Comparison of ENCODE assay signal across 8 cellular contexts in the genomic region with DNA sequence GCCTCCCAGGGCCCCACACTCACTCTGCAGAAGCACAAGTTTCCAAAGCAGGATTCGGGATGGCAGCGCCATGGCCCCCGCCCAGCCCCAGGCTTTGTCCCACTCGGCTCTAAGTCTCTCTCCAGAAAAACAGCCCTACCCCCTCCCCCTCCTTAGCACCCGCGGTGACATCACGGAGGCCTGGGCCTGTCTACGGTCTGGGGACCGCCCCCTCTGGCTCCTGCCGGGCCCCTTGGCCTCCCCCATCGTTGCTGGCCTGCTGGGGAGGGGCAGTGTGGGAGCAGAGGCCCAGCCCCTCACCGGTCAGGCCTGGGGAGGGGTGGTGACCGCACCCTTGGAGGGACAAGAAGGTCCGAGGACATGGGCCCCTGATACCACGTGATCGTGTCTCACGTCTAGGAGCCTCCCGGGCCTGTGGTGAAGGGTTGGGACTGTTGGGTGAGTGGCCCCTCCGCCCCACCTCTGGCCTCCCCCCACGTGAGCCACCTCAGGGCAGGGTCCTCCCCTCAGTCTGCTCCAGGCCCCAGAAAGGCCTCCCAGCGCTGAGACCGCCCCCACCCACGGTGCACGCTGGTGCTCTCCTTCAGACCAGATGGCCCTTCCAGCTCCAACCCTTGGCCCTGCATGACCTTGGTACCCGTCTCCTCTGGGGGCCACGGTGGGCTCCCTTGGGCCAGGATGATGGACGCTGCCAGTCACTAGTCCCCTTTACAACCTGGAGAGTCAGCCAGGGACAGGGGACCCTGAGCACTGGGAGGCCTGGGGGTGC. TPM values are rescaled to one million over a fixed set of nuclear protein-coding genes. Genes with fewer than 3 reads are reported as not detected.
DNase-seq lines count a peak whose midpoint lies in the region; ATAC-seq, FAIRE-seq and TF ChIP-seq lines count a peak whose summit lies in the region.

Gene MXRA8, minus strand, starts transcription at position 123 of the 769 bp plus-strand sequence. Its CDS starts 51 bp downstream, at position 72.

- H3K9ac ChIP-seq in GM12878 (ENCODE audit: control insufficient read depth, insufficient read depth, low read length), result no peak within 1 kb of the TSS

- no TSS peak for BruUV-seq in GM12878 (replicated peaks; lab: Mats Ljungman, UMichigan)

- H3K79me2 ChIP-seq in GM12878 (ENCODE audit: control insufficient read depth, insufficient read depth, low read length), result no peaks in the 10 kb centered on the region

- intact Hi-C loops in GM12878 (cut with micrococcal nuclease; ENCODE audit: unreplicated experiment), result no loop called here

- ATAC-seq in GM12878, result peak; percentile 44
- no peak for ATAC-seq in GM21619 (IDR thresholded peaks at IDR 0.05; ENCODE audit: unreplicated experiment)
- ATAC-seq in GM21529 (IDR thresholded peaks at IDR 0.05; ENCODE audit: unreplicated experiment), result no peak

- POLR2A ChIA-PET in GM12878 (lab: Charles Lee), result no interaction called here

- H3K4me3 Mint-ChIP-seq in stimulated activated naive CD8-positive, alpha-beta T cell treated with anti-CD3 and anti-CD28 coated beads, Interleukin-15, Interleukin-2, amounts not matched to agents 100 ng/mL and 50 ng/mL, for 24 hours, result no peak within 1 kb of the TSS

- TF ChIP-seq EP300 in GM12878 (IDR thresholded peaks at IDR 0.05; ENCODE audit: borderline replicate concordance in 1 of 2, control insufficient read depth in 1 of 2, low read depth in 2 of 2, low read length in 2 of 2), result no peak

- SMC1A ChIA-PET in GM12878 (lab: Charles Lee; ENCODE audit: uncharacterized antibody, unreplicated experiment), result no interaction called here

- no peaks in the 10 kb centered on the region for H3K9me3 Mint-ChIP-seq in stimulated activated naive CD8-positive, alpha-beta T cell treated with anti-CD3 and anti-CD28 coated beads, Interleukin-15, Interleukin-2, amounts not matched to agents 100 ng/mL and 50 ng/mL, for 24 hours

- H3K36me3 ChIP-seq in GM12878 (ENCODE audit: control insufficient read depth in 2 of 2, insufficient read depth in 2 of 2, low read length in 1 of 2), result no peaks in the 10 kb centered on the region

- peak within 1 kb of the TSS; percentile 33; the same call in 1 of the 2 replicates for H3K4me2 ChIP-seq in GM12878 (ENCODE audit: control insufficient read depth, insufficient read depth)

- H3K4me3 ChIP-seq in GM12878, result no peak within 1 kb of the TSS

- H3K36me3 Mint-ChIP-seq in stimulated activated naive CD8-positive, alpha-beta T cell treated with anti-CD3 and anti-CD28 coated beads, Interleukin-15, Interleukin-2, amounts not matched to agents 100 ng/mL and 50 ng/mL, for 24 hours (ENCODE audit: low read depth), result no peaks in the 10 kb centered on the region

- DNase-seq in HTR-8/SVneo (ENCODE audit: insufficient read length, low spot score) (peak; percentile 53), GM12878 (ENCODE audit: low read depth, low spot score) (no peak), kidney glomerular epithelial cell (lab: John Stamatoyannopoulos, UW) (peak; percentile 53), DMS53 treated with DMSO at 0.1 percent for 48 hours (lab: John Stamatoyannopoulos, UW; ENCODE audit: unreplicated experiment) (no peak), globus pallidus (ENCODE audit: low spot score) (no peak)

- TF ChIP-seq POLR2A in GM12878 (IDR thresholded peaks at IDR 0.05; ENCODE audit: low read depth, low read length), result no peak

- H3K27me3 ChIP-seq in GM12878 (replicated peaks in 1 of 2; ENCODE audit: control insufficient read depth in 2 of 2, insufficient read depth in 2 of 2, low read length in 1 of 2), result peaks cover 0 to 1% of the 10 kb centered on the region in 2 experiments; a peak in 2 of 4 replicates

- H4K20me1 ChIP-seq in GM12878 (ENCODE audit: control insufficient read depth, insufficient read depth), result no peaks in the 10 kb centered on the region

- peaks cover 14% of the 10 kb centered on the region for H3K4me1 Mint-ChIP-seq in stimulated activated naive CD8-positive, alpha-beta T cell treated with anti-CD3 and anti-CD28 coated beads, Interleukin-15, Interleukin-2, amounts not matched to agents 100 ng/mL and 50 ng/mL, for 24 hours (ENCODE audit: low read depth)

- TF ChIP-seq CTCF in GM12878 (IDR thresholded peaks at IDR 0.05 in 2 of 3, conservative IDR thresholded peaks at IDR 0.05 in 1 of 3; ENCODE audit: control insufficient read depth in 2 of 3, extremely low read depth in 1 of 3, insufficient read depth in 1 of 3, low read depth in 3 of 3, low read length in 3 of 3), result no peak

- in situ Hi-C loops in GM12878 (cut with MboI), result no loop called here

- peak within 1 kb of the TSS; percentile 16 for H3K27ac Mint-ChIP-seq in stimulated activated naive CD8-positive, alpha-beta T cell treated with anti-CD3 and anti-CD28 coated beads, Interleukin-15, Interleukin-2, amounts not matched to agents 100 ng/mL and 50 ng/mL, for 24 hours

- H3K27me3 Mint-ChIP-seq in stimulated activated naive CD8-positive, alpha-beta T cell treated with anti-CD3 and anti-CD28 coated beads, Interleukin-15, Interleukin-2, amounts not matched to agents 100 ng/mL and 50 ng/mL, for 24 hours, result peaks cover 11% of the 10 kb centered on the region

- H3K27ac ChIP-seq in GM12878 (ENCODE audit: control insufficient read depth, insufficient read depth), result no peak within 1 kb of the TSS

- RAD21 ChIA-PET in GM12878 (lab: Charles Lee; ENCODE audit: unreplicated experiment), result no interaction called here

- H3K9me3 ChIP-seq in GM12878 (replicated peaks; ENCODE audit: control insufficient read depth, insufficient read depth, low read length), result no peaks in the 10 kb centered on the region

- CTCF ChIA-PET in GM12878 (lab: Yijun Ruan, JAX), result interaction anchor here (1.7 kb wide), 1 partner anchor 13 kb away, joined by 8 read pairs; no protein-coding TSS in a partner anchor

- peak; percentile 76 for FAIRE-seq in HTR-8/SVneo (lab: Jason Lieb, UNC)
- no peak for FAIRE-seq in GM12878 (lab: Jason Lieb, UNC)

- no peak for TF ChIP-seq RAD21 in GM12878 (IDR thresholded peaks at IDR 0.05; ENCODE audit: insufficient read depth, low read depth, low read length)

- H2AFZ ChIP-seq in GM12878 (ENCODE audit: control insufficient read depth, low read depth, low read length), result no peak within 1 kb of the TSS

- 10% methylated on average over 27 of the region's 27 CpGs for WGBS in GM12878 (ENCODE audit: insufficient coverage, insufficient replicate concordance, low lambda C conversion rate, missing lambda C conversion rate)

- peaks cover 5% of the 10 kb centered on the region for H3K4me1 ChIP-seq in GM12878 (ENCODE audit: control insufficient read depth, insufficient read depth, low read length)

TF ChIP-seq in GM12878, 131 proteins besides CTCF, POLR2A, EP300 and RAD21:
- TF ChIP-seq RELA (IDR thresholded peaks at IDR 0.05; ENCODE audit: borderline replicate concordance, partially characterized antibody) (no peak), RBBP5 (conservative IDR thresholded peaks at IDR 0.05) (no peak), MAX (IDR thresholded peaks at IDR 0.05; ENCODE audit: low read depth, low read length) (no peak)
- TF ChIP-seq, protein P1, sequence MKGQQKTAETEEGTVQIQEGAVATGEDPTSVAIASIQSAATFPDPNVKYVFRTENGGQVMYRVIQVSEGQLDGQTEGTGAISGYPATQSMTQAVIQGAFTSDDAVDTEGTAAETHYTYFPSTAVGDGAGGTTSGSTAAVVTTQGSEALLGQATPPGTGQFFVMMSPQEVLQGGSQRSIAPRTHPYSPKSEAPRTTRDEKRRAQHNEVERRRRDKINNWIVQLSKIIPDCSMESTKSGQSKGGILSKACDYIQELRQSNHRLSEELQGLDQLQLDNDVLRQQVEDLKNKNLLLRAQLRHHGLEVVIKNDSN (IDR thresholded peaks at IDR 0.05; ENCODE audit: borderline replicate concordance, extremely low read length, insufficient read depth, low read depth, low read length), result peak; percentile 20

RNA-seq across cellular contexts. Expression of gene MXRA8, which starts in this region (rescaled TPM):
- 0.88 and 1.5 TPM in 2 replicates for total RNA-seq in GM12878 (2013; cell fraction: nucleolus; rRNA removed)
- total RNA-seq in GM12878 (2014; rRNA removed) (not detected in 2 replicates), GM12878 (2014; rRNA removed; fragmentation: Illumina TruSeq; extraction: Trizol) (not detected in 2 replicates), GM12878 (2021) (0.29 and 0.54 TPM in 2 replicates)
- 0.68 TPM for polyA plus RNA-seq in GM12878 (2011; ENCODE audit: low read depth)
- polyA plus RNA-seq in GM12878 (2011; rRNA removed) (0.11 and 0.20 TPM in 2 replicates), GM12878 (2014; fragmentation: Illumina TruSeq; extraction: Trizol) (not detected in 2 replicates), GM12878 (2014; fragmentation: Nextera tagmentation; extraction: Ambion mirVana) (not detected), GM12878 (2014; rRNA removed) (0.19 and 0.27 TPM in 2 replicates), GM12878 (2016; fragmentation: Nextera tagmentation; extraction: Ambion mirVana) (under 1 TPM in 1 of 2 experiments, not detected in 1; 0.15 TPM)
- 0.32 and 0.49 TPM in 2 replicates for polyA plus RNA-seq in GM12878 (2011; cell fraction: cytosol; rRNA removed)
- polyA plus RNA-seq in GM12878 (2011; cell fraction: nucleus; rRNA removed), result 1.3 and 2.1 TPM in 2 replicates
- polyA plus RNA-seq in GM12878 (2012), result 2.5 and 3.7 TPM in 2 replicates
- polyA minus RNA-seq in GM12878 (2011; rRNA and poly(A)+ RNA removed), result not detected in 2 replicates
- not detected in 2 replicates for polyA minus RNA-seq in GM12878 (2011; cell fraction: cytosol; rRNA and poly(A)+ RNA removed)
- 0.38 TPM in 1 of 2 replicates, not detected in the other for polyA minus RNA-seq in GM12878 (2011; cell fraction: nucleus; rRNA and poly(A)+ RNA removed)

Comparison
In these comparisons a context has a peak if more than half of its experiments do, and no peak if none do; other contexts are left out.
1. DNase-seq: peak in HTR-8/SVneo (single experiment) and kidney glomerular epithelial cell (single experiment); none in GM12878 (single experiment), DMS53 treated with DMSO at 0.1 percent for 48 hours (single experiment) and globus pallidus (single experiment).